8 cellular contexts compared by ENCODE assay signal in the genomic region with DNA sequence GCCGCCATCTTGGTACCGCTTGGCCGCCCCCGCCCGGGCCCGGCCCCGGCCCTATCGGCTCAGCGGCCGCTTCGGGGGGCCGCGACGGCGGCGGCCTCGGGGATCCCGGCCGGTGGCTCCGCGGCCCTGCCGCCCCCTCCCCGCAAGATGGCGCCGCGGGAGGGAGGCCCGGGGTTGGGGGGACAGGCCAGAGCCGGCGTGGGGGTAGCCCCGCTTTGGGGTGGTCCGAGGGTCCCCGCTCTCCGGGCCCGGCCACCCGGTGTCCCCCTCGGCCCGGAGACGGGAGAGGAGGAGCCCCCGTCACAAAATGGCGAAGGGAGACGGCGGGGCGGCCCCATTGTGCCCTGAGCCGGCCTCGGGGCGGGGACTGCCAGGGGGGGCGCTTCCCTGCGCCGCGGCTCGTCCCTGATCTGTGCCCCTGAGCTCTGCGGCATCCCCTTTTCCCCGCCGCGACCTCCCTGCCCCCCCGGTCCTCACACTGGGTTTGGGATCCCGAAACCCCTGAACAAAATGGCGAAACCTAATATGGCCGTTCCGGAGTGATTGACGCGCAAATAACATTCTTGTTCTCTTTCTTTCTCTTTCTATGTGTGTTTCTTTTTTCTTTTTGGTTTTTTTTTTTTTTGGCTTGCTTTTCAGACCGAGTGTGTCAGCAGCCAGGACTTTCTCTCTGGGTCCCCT. TPM values are rescaled to one million over a fixed set of nuclear protein-coding genes. Genes with fewer than 3 reads are reported as not detected.
DNase-seq lines count a peak whose midpoint lies in the region; ATAC-seq and TF ChIP-seq lines count a peak whose summit lies in the region.

No MANE protein-coding gene starts in this region.

- peaks cover 50% of the 10 kb centered on the region for H3K36me3 Mint-ChIP-seq in activated T-cell treated with anti-CD3 and anti-CD28 coated beads, Interleukin-2, amount 50 U/mL, for 24 hours (ENCODE audit: low read depth)
- peaks cover 36% of the 10 kb centered on the region for H3K36me3 Mint-ChIP-seq in nephron progenitor cell (ENCODE audit: low read depth)

- H3K9me2 ChIP-seq in GM23248 (ENCODE audit: insufficient read depth), result no peaks in the 10 kb centered on the region

- TF ChIP-seq CTCF in esophagus squamous epithelium (IDR thresholded peaks at IDR 0.05), result no peak
- no peak for TF ChIP-seq CTCF in nephron progenitor cell (IDR thresholded peaks at IDR 0.05)
- peak; percentile 6 for TF ChIP-seq CTCF in upper lobe of right lung (IDR thresholded peaks at IDR 0.05)

- ATAC-seq in upper lobe of right lung, result peak; percentile 11

- peak; percentile 35 for DNase-seq in EL
- DNase-seq in GM23248, result peak; percentile 62
- DNase-seq in NCI-H146 treated with DMSO at 0.1 percent for 48 hours (lab: John Stamatoyannopoulos, UW; ENCODE audit: unreplicated experiment), result peak; percentile 27
- DNase-seq in activated T-cell treated with anti-CD3 and anti-CD28 coated beads, Interleukin-2, amount 50 U/mL, for 24 hours, result peak; percentile 79
- no peak for DNase-seq in esophagus squamous epithelium (lab: John Stamatoyannopoulos, UW)
- DNase-seq in nephron progenitor cell, result peak; percentile 55
- peak; percentile 79 for DNase-seq in upper lobe of right lung
- DNase-seq in pons (ENCODE audit: low spot score), result no peak

- TF ChIP-seq POLR2A in esophagus squamous epithelium (IDR thresholded peaks at IDR 0.05), result no peak

- H3K9me3 Mint-ChIP-seq in activated T-cell treated with anti-CD3 and anti-CD28 coated beads, Interleukin-2, amount 50 U/mL, for 24 hours, result no peaks in the 10 kb centered on the region
- H3K9me3 Mint-ChIP-seq in nephron progenitor cell, result no peaks in the 10 kb centered on the region

- H3K27me3 ChIP-seq in GM23248 (replicated peaks; ENCODE audit: insufficient read depth), result no peaks in the 10 kb centered on the region
- H3K27me3 ChIP-seq in esophagus squamous epithelium, result no peaks in the 10 kb centered on the region
- H3K27me3 ChIP-seq in upper lobe of right lung, result no peaks in the 10 kb centered on the region

- peak overlapping the region; percentile 93 for H3K4me2 ChIP-seq in GM23248 (ENCODE audit: unreplicated experiment)

- peak overlapping the region; percentile 97 for H3K9ac ChIP-seq in GM23248

- peaks cover 40% of the 10 kb centered on the region for H3K4me1 Mint-ChIP-seq in activated T-cell treated with anti-CD3 and anti-CD28 coated beads, Interleukin-2, amount 50 U/mL, for 24 hours (ENCODE audit: low read depth)
- peaks cover 53% of the 10 kb centered on the region for H3K4me1 Mint-ChIP-seq in nephron progenitor cell

- H2AFZ ChIP-seq in GM23248, result no peak overlapping the region

- in situ Hi-C loops in GM23248 (cut with MboI), result no loop called here

- H3K4me3 ChIP-seq in GM23248, result peak overlapping the region; percentile 87
- H3K4me3 ChIP-seq in esophagus squamous epithelium, result peak overlapping the region; percentile 77 to 98 (median 91)
- peak overlapping the region; percentile 89 for H3K4me3 ChIP-seq in upper lobe of right lung

- H3K9me3 ChIP-seq in GM23248 (ENCODE audit: low read depth) (no peaks in the 10 kb centered on the region), esophagus squamous epithelium (no peaks in the 10 kb centered on the region), upper lobe of right lung (no peaks in the 10 kb centered on the region)

- peak overlapping the region; percentile 98 for H3K4me3 Mint-ChIP-seq in activated T-cell treated with anti-CD3 and anti-CD28 coated beads, Interleukin-2, amount 50 U/mL, for 24 hours
- H3K4me3 Mint-ChIP-seq in nephron progenitor cell, result peak overlapping the region; percentile 98

- H3K27ac Mint-ChIP-seq in activated T-cell treated with anti-CD3 and anti-CD28 coated beads, Interleukin-2, amount 50 U/mL, for 24 hours, result peak overlapping the region; percentile 97
- peak overlapping the region; percentile 98 for H3K27ac Mint-ChIP-seq in nephron progenitor cell

- H4K20me1 ChIP-seq in GM23248 (ENCODE audit: insufficient read depth), result peaks cover 35% of the 10 kb centered on the region

- H3K27ac ChIP-seq in GM23248 (peak overlapping the region; percentile 87), esophagus squamous epithelium (peak overlapping the region; percentile 98 to 100 (median 99)), upper lobe of right lung (peak overlapping the region; percentile 98)

- no peaks in the 10 kb centered on the region for H3K27me3 Mint-ChIP-seq in activated T-cell treated with anti-CD3 and anti-CD28 coated beads, Interleukin-2, amount 50 U/mL, for 24 hours
- H3K27me3 Mint-ChIP-seq in nephron progenitor cell (ENCODE audit: low read depth, poor library complexity), result peaks cover 4% of the 10 kb centered on the region

- peaks cover 15% of the 10 kb centered on the region; the same call in 1 of the 2 replicates for H3K36me3 ChIP-seq in GM23248 (ENCODE audit: low read depth)
- peaks cover 0 to 22% (median 2%) of the 10 kb centered on the region in 3 donors for H3K36me3 ChIP-seq in esophagus squamous epithelium
- H3K36me3 ChIP-seq in upper lobe of right lung, result peaks cover 19% of the 10 kb centered on the region

- H3K4me1 ChIP-seq in GM23248 (ENCODE audit: insufficient read depth) (peaks cover 32% of the 10 kb centered on the region), esophagus squamous epithelium (peaks cover 23 to 57% (median 47%) of the 10 kb centered on the region in 3 donors), upper lobe of right lung (peaks cover 44% of the 10 kb centered on the region)

- H3K79me2 ChIP-seq in GM23248 (ENCODE audit: insufficient read depth), result peaks cover 59% of the 10 kb centered on the region

- peaks cover 30% of the 10 kb centered on the region for H3F3A ChIP-seq in GM23248 (ENCODE audit: insufficient read depth)

- intact Hi-C loops in esophagus squamous epithelium (cut with DNase I) (no loop called here), upper lobe of right lung (cut with DNase I) (no loop called here)

- 1% methylated on average over 20 to 43 of the region's 63 CpGs for WGBS in GM23248 (ENCODE audit: low coverage in 1 of 2, low lambda C conversion rate in 2 of 2, missing lambda C conversion rate in 2 of 2), 2 experiments
- WGBS in esophagus squamous epithelium, 2 donors, result 0 to 2% methylated on average over 10 to 17 of the region's 63 CpGs

RNA-seq across cellular contexts. Expression of gene HAPSTR1, which starts 1.0 kb away (rescaled TPM):
- 79.2 and 85.5 TPM in 2 replicates for total RNA-seq in GM23248 (2014; rRNA removed; shearing (Covaris generic))
- polyA plus RNA-seq in GM23248 (2016; fragmentation: Nextera tagmentation; extraction: Ambion mirVana), result 11.7 and 12.0 TPM in 2 replicates
- total RNA-seq in esophagus squamous epithelium, result 10 to 100 TPM; 37.8 to 59.8 (median 47.0) TPM
- total RNA-seq in upper lobe of right lung, result 49.7 TPM

Comparison
In these comparisons a context has a peak if more than half of its experiments do, and no peak if none do; other contexts are left out.
1. DNase-seq: peak in EL (single experiment), GM23248 (single experiment), NCI-H146 treated with DMSO at 0.1 percent for 48 hours (single experiment), activated T-cell treated with anti-CD3 and anti-CD28 coated beads, Interleukin-2, amount 50 U/mL, for 24 hours (single experiment), nephron progenitor cell (single experiment) and upper lobe of right lung (single experiment); none in esophagus squamous epithelium (single experiment) and pons (single experiment).
2. Peak in every context shown above with its lines, with median percentiles within 50 percentile points of each other: H3K27ac ChIP-seq and H3K4me3 ChIP-seq.